Comparison of ENCODE assay signal across 6 cellular contexts in genomic region chr12:55706840-55707671, GRCh38. TPM values are rescaled to one million over a fixed set of nuclear protein-coding genes. Genes with fewer than 3 reads are reported as not detected.
DNase-seq lines count a peak whose midpoint lies in the region; ATAC-seq, FAIRE-seq and TF ChIP-seq lines count a peak whose summit lies in the region.

No MANE protein-coding gene starts in this region.

- H3K79me2 ChIP-seq in H9 (ENCODE audit: insufficient read depth, low read length): no peaks in the 10 kb centered on the region; the same call in 1 of the 2 replicates

- no peak overlapping the region for H2AK5ac ChIP-seq in H9 (ENCODE audit: insufficient read length, low read length)

- peak overlapping the region; percentile 53 to 70 for H3K4me3 ChIP-seq in mucosa of rectum (ENCODE audit: low read length in 2 of 2)

- TF ChIP-seq CTCF in H9 (conservative IDR thresholded peaks at IDR 0.05): no peak

- no peak for FAIRE-seq in urothelium cell line (lab: Jason Lieb, UNC)

- peak overlapping the region; percentile 92 to 98 for H3K4me3 Mint-ChIP-seq in H9
- peak overlapping the region; percentile 73 for H3K4me3 Mint-ChIP-seq in activated naive CD8-positive, alpha-beta T cell treated with anti-CD3 and anti-CD28 coated beads for 36 hours

- H3K9me3 Mint-ChIP-seq in H9: no peaks in the 10 kb centered on the region
- H3K9me3 Mint-ChIP-seq in activated naive CD8-positive, alpha-beta T cell treated with anti-CD3 and anti-CD28 coated beads for 36 hours: no peaks in the 10 kb centered on the region

- H3T11ph ChIP-seq in H9 (ENCODE audit: low read length): no peak overlapping the region

- H4K5ac ChIP-seq in H9 (ENCODE audit: insufficient read length, low read depth, low read length): no peak overlapping the region

- peak; percentile 63 for DNase-seq in H9
- DNase-seq in activated naive CD8-positive, alpha-beta T cell treated with anti-CD3 and anti-CD28 coated beads for 36 hours: no peak
- DNase-seq in urothelium cell line (ENCODE audit: low spot score): no peak
- no peak for DNase-seq in NCI-H1694 treated with DMSO at 0.1 percent for 48 hours (lab: John Stamatoyannopoulos, UW)

- no peak overlapping the region for H2BK5ac ChIP-seq in H9 (ENCODE audit: insufficient read length, low read length)

- H3K9ac ChIP-seq in H9 (ENCODE audit: extremely low read depth, insufficient read length, low read length) (peak overlapping the region; percentile 39), mucosa of rectum (ENCODE audit: low read depth in 1 of 2, low read length in 2 of 2) (peak overlapping the region; percentile 28 to 37)

- H3K36me3 Mint-ChIP-seq in H9 (ENCODE audit: insufficient read depth in 1 of 3, low read depth in 3 of 3): peaks cover 3 to 11% (median 8%) of the 10 kb centered on the region in 3 experiments; a peak in 4 of 7 replicates
- H3K36me3 Mint-ChIP-seq in activated naive CD8-positive, alpha-beta T cell treated with anti-CD3 and anti-CD28 coated beads for 36 hours: no peaks in the 10 kb centered on the region

- H3K27me3 ChIP-seq in H9 (ENCODE audit: insufficient read depth, low read length) (no peaks in the 10 kb centered on the region), mucosa of rectum (ENCODE audit: control insufficient read depth in 2 of 2, insufficient read depth in 2 of 2, low read length in 2 of 2) (peaks cover 10 to 11% of the 10 kb centered on the region in 2 donors)

- no peak overlapping the region for H4K8ac ChIP-seq in H9 (replicated peaks; ENCODE audit: insufficient read length, low read depth, low read length)

- H3K9me3 ChIP-seq in H9 (ENCODE audit: control insufficient read depth, low read depth, low read length): no peaks in the 10 kb centered on the region
- no peaks in the 10 kb centered on the region for H3K9me3 ChIP-seq in mucosa of rectum (ENCODE audit: control insufficient read depth in 2 of 2, low read length in 2 of 2)

- peak overlapping the region in 2 of 3 experiments; percentile 41 to 87; a peak in 3 of 7 replicates for H3K27ac Mint-ChIP-seq in H9
- no peak overlapping the region for H3K27ac Mint-ChIP-seq in activated naive CD8-positive, alpha-beta T cell treated with anti-CD3 and anti-CD28 coated beads for 36 hours

- H3K4me1 ChIP-seq in H9 (ENCODE audit: insufficient read depth, low read length) (0 out of 2 replicates have a peak, but pooled peaks cover 2% of the 10 kb centered on the region), mucosa of rectum (ENCODE audit: control insufficient read depth in 2 of 2, insufficient read depth in 2 of 2, low read length in 2 of 2) (peaks cover 9 to 10% of the 10 kb centered on the region in 2 donors)

- H3K4me2 ChIP-seq in H9 (ENCODE audit: insufficient read depth, insufficient read length, low read length): peak overlapping the region; percentile 88

- H3K14ac ChIP-seq in H9 (ENCODE audit: insufficient read depth, low read length): no peak overlapping the region

- no peak overlapping the region for H2BK120ac ChIP-seq in H9 (ENCODE audit: low read depth, low read length, poor library complexity, severe bottlenecking)

- H3K4me1 Mint-ChIP-seq in H9: peaks cover 42 to 45% of the 10 kb centered on the region in 2 experiments
- H3K4me1 Mint-ChIP-seq in activated naive CD8-positive, alpha-beta T cell treated with anti-CD3 and anti-CD28 coated beads for 36 hours: peaks cover 12% of the 10 kb centered on the region

- H2BK20ac ChIP-seq in H9 (ENCODE audit: low read depth, low read length, poor library complexity, severe bottlenecking): no peak overlapping the region

- H3K23me2 ChIP-seq in H9 (ENCODE audit: insufficient read length, low read depth, low read length, poor library complexity, severe bottlenecking): peaks cover 16% of the 10 kb centered on the region

- H2BK12ac ChIP-seq in H9 (ENCODE audit: insufficient read length, low read depth, low read length): no peak overlapping the region

- H3K18ac ChIP-seq in H9 (ENCODE audit: insufficient read length, low read depth, low read length): peak overlapping the region; percentile 32

- H3K27ac ChIP-seq in H9 (ENCODE audit: insufficient read length, low read depth, low read length) (no peak overlapping the region), mucosa of rectum (ENCODE audit: low read depth in 2 of 2, low read length in 2 of 2) (peak overlapping the region; percentile 35 to 40)

- WGBS in H9 (ENCODE audit: extremely low coverage, insufficient read length, low lambda C conversion rate): no CpG with 5 or more reads among the region's 23 CpGs

- H4K20me1 ChIP-seq in H9 (ENCODE audit: control insufficient read depth, insufficient read depth, insufficient read length): peaks cover 7% of the 10 kb centered on the region

- no peak overlapping the region for H3K56ac ChIP-seq in H9 (ENCODE audit: insufficient read length, low read depth, low read length)

- no peak overlapping the region for H2AFZ ChIP-seq in H9 (ENCODE audit: low read length)

- H3K23ac ChIP-seq in H9 (ENCODE audit: insufficient read length, low read depth, low read length): no peak overlapping the region

- ATAC-seq in HG03432 (IDR thresholded peaks at IDR 0.05; ENCODE audit: unreplicated experiment): no peak

- H3K36me3 ChIP-seq in mucosa of rectum (ENCODE audit: control insufficient read depth in 2 of 2, insufficient read depth in 2 of 2, low read length in 2 of 2): no peaks in the 10 kb centered on the region

- no peak overlapping the region for H3K4ac ChIP-seq in H9 (ENCODE audit: low read depth, low read length)

- H4K91ac ChIP-seq in H9 (ENCODE audit: insufficient read length, low read depth, low read length): no peak overlapping the region

- H3K27me3 Mint-ChIP-seq in H9 (ENCODE audit: low read depth): peaks cover 23% of the 10 kb centered on the region
- H3K27me3 Mint-ChIP-seq in activated naive CD8-positive, alpha-beta T cell treated with anti-CD3 and anti-CD28 coated beads for 36 hours: peaks cover 23% of the 10 kb centered on the region

- peaks cover 5% of the 10 kb centered on the region for H3K79me1 ChIP-seq in H9 (ENCODE audit: insufficient read depth, low read depth, low read length, poor library complexity, severe bottlenecking)

- H2BK15ac ChIP-seq in H9 (ENCODE audit: low read depth, low read length): no peak overlapping the region

RNA-seq across cellular contexts. Expression of gene ITGA7, which starts 0.6 kb away (rescaled TPM):
- 114 and 119 TPM in 2 replicates for total RNA-seq in H9 (2021)
- 1 to 10 TPM; 3.3 to 3.7 TPM for total RNA-seq in activated naive CD8-positive, alpha-beta T cell treated with anti-CD3 and anti-CD28 coated beads for 36 hours

RNA-seq across cellular contexts. Expression of gene BLOC1S1, which starts 8.8 kb away (rescaled TPM):
- total RNA-seq in H9 (2021): 104 and 108 TPM in 2 replicates
- 10 to 100 TPM; 81.9 to 88.4 TPM for total RNA-seq in activated naive CD8-positive, alpha-beta T cell treated with anti-CD3 and anti-CD28 coated beads for 36 hours

RNA-seq across cellular contexts. Expression of gene RDH5, which starts 13.1 kb away (rescaled TPM):
- 4.0 and 6.6 TPM in 2 replicates for total RNA-seq in H9 (2021)
- 1 to 10 TPM; 4.2 to 6.7 TPM for total RNA-seq in activated naive CD8-positive, alpha-beta T cell treated with anti-CD3 and anti-CD28 coated beads for 36 hours

RNA-seq across cellular contexts. Expression of gene CD63, which starts 21.8 kb away (rescaled TPM):
- 581 and 589 TPM in 2 replicates for total RNA-seq in H9 (2021)
- total RNA-seq in activated naive CD8-positive, alpha-beta T cell treated with anti-CD3 and anti-CD28 coated beads for 36 hours: 100 to 1,000 TPM; 113 to 117 TPM

RNA-seq across cellular contexts. Expression of gene GDF11, which starts 35.9 kb away (rescaled TPM):
- 31.2 and 31.8 TPM in 2 replicates for total RNA-seq in H9 (2021)
- total RNA-seq in activated naive CD8-positive, alpha-beta T cell treated with anti-CD3 and anti-CD28 coated beads for 36 hours: 10 to 100 TPM; 11.9 to 12.9 TPM

Comparison
In these comparisons a context has a peak if more than half of its experiments do, and no peak if none do; other contexts are left out.
1. RNA of gene ITGA7, which starts 0.6 kb away (total RNA-seq): 114 to 119 TPM in H9; 3.3 to 3.7 TPM in activated naive CD8-positive, alpha-beta T cell treated with anti-CD3 and anti-CD28 coated beads for 36 hours; every median in the first group is over 10 times any median in the second.